Comparison of ENCODE assay signal across 1 cellular context in the genomic region with DNA sequence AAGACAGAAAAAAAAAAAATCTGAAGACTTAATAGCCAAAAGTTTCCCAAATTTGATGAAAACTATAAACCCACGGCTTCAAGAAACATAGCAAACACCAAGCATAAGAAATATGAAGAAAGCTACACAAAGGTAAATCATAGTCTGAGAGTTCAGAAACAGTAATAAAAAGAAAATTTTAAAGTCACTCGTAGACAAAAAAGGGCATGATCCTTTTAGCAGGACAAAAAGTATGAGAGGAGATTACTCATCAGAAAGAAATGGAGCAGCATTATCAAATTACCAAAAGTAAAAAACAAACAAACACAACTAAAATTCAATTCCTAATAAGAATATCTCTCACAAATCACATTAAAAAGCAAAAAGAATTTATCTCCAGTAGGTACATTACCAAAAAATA.
TF ChIP-seq lines count a peak whose summit lies in the region.

No MANE protein-coding gene starts in this region.

TF ChIP-seq in HEK293T, 16 proteins besides CTCF, POLR2A, EP300 and RAD21 (continued from another document):
- TF ChIP-seq NFRKB (IDR thresholded peaks at IDR 0.05): no peak
- TF ChIP-seq SP1 (IDR thresholded peaks at IDR 0.05): no peak
- no peak for TF ChIP-seq ZNF384 (IDR thresholded peaks at IDR 0.05)
- no peak for TF ChIP-seq TARDBP (IDR thresholded peaks at IDR 0.05)
- no peak for TF ChIP-seq CTBP1 (IDR thresholded peaks at IDR 0.05; ENCODE audit: borderline replicate concordance)
- no peak for TF ChIP-seq ELF4 (IDR thresholded peaks at IDR 0.05)
- no peak for TF ChIP-seq SUZ12 (IDR thresholded peaks at IDR 0.05)
- TF ChIP-seq FOXK2 (IDR thresholded peaks at IDR 0.05): no peak
- TF ChIP-seq LEF1 (IDR thresholded peaks at IDR 0.05; ENCODE audit: borderline replicate concordance): no peak
- TF ChIP-seq BHLHE40 (IDR thresholded peaks at IDR 0.05; ENCODE audit: borderline replicate concordance): no peak
- TF ChIP-seq FOXA1 (IDR thresholded peaks at IDR 0.05): no peak
- no peak for TF ChIP-seq FOXM1 (IDR thresholded peaks at IDR 0.05; ENCODE audit: borderline replicate concordance)
- TF ChIP-seq L3MBTL2 (conservative IDR thresholded peaks at IDR 0.05): no peak
- no peak for TF ChIP-seq HDGF (IDR thresholded peaks at IDR 0.05; ENCODE audit: borderline replicate concordance)
- no peak for TF ChIP-seq ARNT (IDR thresholded peaks at IDR 0.05)
